Comparison of ENCODE assay signal across 20 cellular contexts in genomic region chr4:150336676-150337412, GRCh38.
"Had no signal": no experiment of that assay in that cellular context is flagged by ENCODE, and none has a peak within 500 bp of the region (broad histone marks: within the 10 kb centered on the region; RNA-seq: fewer than 3 reads in every experiment).

No MANE protein-coding gene starts in this region.

- H3K27ac Mint-ChIP-seq: activated CD4-positive, alpha-beta memory T cell treated with anti-CD3 and anti-CD28 coated beads for 36 hours; activated naive CD8-positive, alpha-beta T cell treated with anti-CD3 and anti-CD28 coated beads for 36 hours; activated T-helper 1 cell treated with anti-CD3 and anti-CD28 coated beads, Interleukin-12 subunit alpha, Interleukin-12 subunit beta, Interleukin-2, Interleukin-4 antibody, amounts not matched to agents 30 ng/mL and 10 ng/mL and 1 ng/mL, durations not matched to agents 14 hours and 24 hours and 36 hours; effector memory CD8-positive, alpha-beta T cell; nephron progenitor cell; T-helper 17 cell had no signal

- DNase-seq: activated CD4-positive, alpha-beta memory T cell treated with anti-CD3 and anti-CD28 coated beads for 36 hours; activated CD4-positive, alpha-beta T cell treated with anti-CD3 and anti-CD28 coated beads for 1 hour; activated naive CD8-positive, alpha-beta T cell treated with anti-CD3 and anti-CD28 coated beads for 36 hours; activated T-cell treated with anti-CD3 and anti-CD28 coated beads for 4 hours; amygdala; body of pancreas; effector memory CD8-positive, alpha-beta T cell; hippocampal formation; lower lobe of right lung; midbrain; nephron progenitor cell; stimulated activated naive CD8-positive, alpha-beta T cell treated with anti-CD3 and anti-CD28 coated beads, Interleukin-15, Interleukin-2, amounts not matched to agents 100 U/mL and 50 U/mL, for 24 hours; substantia nigra; T-helper 17 cell; tibial artery; WERI-Rb-1 had no signal

- H3K27me3 ChIP-seq: body of pancreas, tibial artery had no signal

- H3K27ac ChIP-seq: body of pancreas, lower lobe of right lung, skin epidermis, tibial artery, WERI-Rb-1 had no signal

- H3K4me3 Mint-ChIP-seq: activated CD4-positive, alpha-beta memory T cell treated with anti-CD3 and anti-CD28 coated beads for 36 hours; activated naive CD8-positive, alpha-beta T cell treated with anti-CD3 and anti-CD28 coated beads for 36 hours; activated T-helper 1 cell treated with anti-CD3 and anti-CD28 coated beads, Interleukin-12 subunit alpha, Interleukin-12 subunit beta, Interleukin-2, Interleukin-4 antibody, amounts not matched to agents 30 ng/mL and 10 ng/mL and 1 ng/mL, durations not matched to agents 14 hours and 24 hours and 36 hours; effector memory CD8-positive, alpha-beta T cell; nephron progenitor cell; T-helper 17 cell had no signal

- H3K4me3 ChIP-seq: body of pancreas, lower lobe of right lung, skin epidermis, tibial artery had no signal

- H3K36me3 ChIP-seq: lower lobe of right lung, tibial artery, WERI-Rb-1 had no signal

- H3K4me1 ChIP-seq: body of pancreas had no signal

- H3K9me3 Mint-ChIP-seq: activated CD4-positive, alpha-beta memory T cell treated with anti-CD3 and anti-CD28 coated beads for 36 hours; activated naive CD8-positive, alpha-beta T cell treated with anti-CD3 and anti-CD28 coated beads for 36 hours; activated T-helper 1 cell treated with anti-CD3 and anti-CD28 coated beads, Interleukin-12 subunit alpha, Interleukin-12 subunit beta, Interleukin-2, Interleukin-4 antibody, amounts not matched to agents 30 ng/mL and 10 ng/mL and 1 ng/mL, durations not matched to agents 14 hours and 24 hours and 36 hours; effector memory CD8-positive, alpha-beta T cell; nephron progenitor cell had no signal

- FAIRE-seq: keratinocyte, urothelium cell line had no signal

- H3K4me1 Mint-ChIP-seq: activated naive CD8-positive, alpha-beta T cell treated with anti-CD3 and anti-CD28 coated beads for 36 hours had no signal

- H3K27me3 Mint-ChIP-seq: activated CD4-positive, alpha-beta memory T cell treated with anti-CD3 and anti-CD28 coated beads for 36 hours; activated naive CD8-positive, alpha-beta T cell treated with anti-CD3 and anti-CD28 coated beads for 36 hours; effector memory CD8-positive, alpha-beta T cell; T-helper 17 cell had no signal

- H3K9me3 ChIP-seq: body of pancreas, lower lobe of right lung, tibial artery had no signal
